8 cellular contexts compared by ENCODE assay signal in the genomic region with DNA sequence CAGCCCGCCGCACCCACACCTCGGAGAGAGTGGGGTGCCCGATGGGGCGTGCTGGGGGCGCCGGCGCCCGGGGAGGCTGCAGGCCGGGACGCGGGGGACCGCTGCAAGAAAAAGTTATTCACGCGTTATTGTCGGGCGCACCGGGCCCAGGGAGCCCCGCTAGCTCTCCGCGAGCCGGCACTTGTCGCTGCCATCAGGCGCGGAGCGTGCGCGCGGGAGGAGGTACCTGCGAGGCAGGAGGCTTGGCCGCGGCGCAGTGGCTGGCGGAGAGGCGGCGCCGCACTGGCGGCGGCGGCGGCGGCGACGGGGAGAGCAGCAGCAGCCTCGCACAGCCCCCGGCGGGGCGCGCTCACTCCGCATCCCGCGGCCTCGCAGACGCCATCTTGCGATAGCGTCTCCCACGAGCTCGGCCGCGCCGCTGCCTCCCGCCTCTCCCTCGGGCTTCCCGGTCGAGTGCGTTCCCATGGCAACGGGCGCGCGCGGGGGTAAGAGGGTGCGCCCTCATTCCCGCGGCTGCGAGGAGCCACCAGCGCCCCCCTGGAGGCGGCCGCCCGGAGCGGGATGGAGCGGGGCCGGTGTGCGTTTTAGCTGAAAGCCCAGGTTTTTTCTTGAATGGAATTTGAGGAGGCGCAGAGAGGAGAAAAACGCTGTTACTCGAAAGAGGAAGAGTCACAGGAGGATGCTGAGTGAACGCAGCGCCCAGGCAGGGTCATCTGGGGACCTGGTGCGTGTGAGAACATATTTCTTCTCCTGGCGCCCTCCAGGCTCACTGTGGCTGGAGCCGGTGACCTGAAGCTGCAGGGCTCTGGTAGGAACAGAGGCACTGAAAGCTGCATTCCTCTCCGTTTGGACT. TPM values are rescaled to one million over a fixed set of nuclear protein-coding genes. Genes with fewer than 3 reads are reported as not detected.
A peak's percentile ranks its signal among the peaks of the same experiment; 100 is the strongest.
DNase-seq lines count a peak whose midpoint lies in the region; ATAC-seq and TF ChIP-seq lines count a peak whose summit lies in the region.

A gene with protein sequence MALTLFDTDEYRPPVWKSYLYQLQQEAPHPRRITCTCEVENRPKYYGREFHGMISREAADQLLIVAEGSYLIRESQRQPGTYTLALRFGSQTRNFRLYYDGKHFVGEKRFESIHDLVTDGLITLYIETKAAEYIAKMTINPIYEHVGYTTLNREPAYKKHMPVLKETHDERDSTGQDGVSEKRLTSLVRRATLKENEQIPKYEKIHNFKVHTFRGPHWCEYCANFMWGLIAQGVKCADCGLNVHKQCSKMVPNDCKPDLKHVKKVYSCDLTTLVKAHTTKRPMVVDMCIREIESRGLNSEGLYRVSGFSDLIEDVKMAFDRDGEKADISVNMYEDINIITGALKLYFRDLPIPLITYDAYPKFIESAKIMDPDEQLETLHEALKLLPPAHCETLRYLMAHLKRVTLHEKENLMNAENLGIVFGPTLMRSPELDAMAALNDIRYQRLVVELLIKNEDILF (minus strand): TSS at position 402 of the 853 bp plus-strand sequence. CDS start 469 bp downstream, outside the sequence.

- H3K27ac ChIP-seq in SK-N-MC (0 out of 2 replicates have a peak within 1 kb of the TSS, but pooled peaks have one; percentile 33), heart left ventricle (peak within 1 kb of the TSS; percentile 43 to 96 (median 90))

- H3K27me3 Mint-ChIP-seq in Caco-2 (ENCODE audit: insufficient read depth, unreplicated experiment) (peaks cover 25% of the 10 kb centered on the region), type B pancreatic cell (peaks cover 7% of the 10 kb centered on the region)
- peaks cover 68% of the 10 kb centered on the region for H3K27me3 Mint-ChIP-seq in activated naive CD8-positive, alpha-beta T cell treated with anti-CD3 and anti-CD28 coated beads, Interleukin-2, amount 10 ng/mL, durations not matched to agents 7 days and 5 days

- intact Hi-C loops in Caco-2 (cut with micrococcal nuclease; ENCODE audit: unreplicated experiment): no loop called here
- intact Hi-C loops in heart left ventricle (cut with DNase I): loop anchor here in 1 of 10 donors (10.0 kb wide), 1 partner anchor 160 kb away; a partner anchor contains a TSS
- intact Hi-C loops in posterior cingulate gyrus (cut with DNase I): no loop called here

- H3K9ac ChIP-seq in SK-N-MC (ENCODE audit: insufficient read length): peak within 1 kb of the TSS; percentile 75

- H3K4me3 Mint-ChIP-seq in Caco-2 (ENCODE audit: unreplicated experiment): peak within 1 kb of the TSS; percentile 72
- H3K4me3 Mint-ChIP-seq in activated naive CD8-positive, alpha-beta T cell treated with anti-CD3 and anti-CD28 coated beads, Interleukin-2, amount 10 ng/mL, durations not matched to agents 7 days and 5 days: peak within 1 kb of the TSS; percentile 84
- peak within 1 kb of the TSS; percentile 97 for H3K4me3 Mint-ChIP-seq in type B pancreatic cell

- 0 to 1% (median 0%) methylated on average over 9 to 92 of the region's 92 CpGs for WGBS in heart left ventricle, 4 donors

- H3K9me3 Mint-ChIP-seq in Caco-2 (ENCODE audit: unreplicated experiment) (no peaks in the 10 kb centered on the region), type B pancreatic cell (no peaks in the 10 kb centered on the region)
- H3K9me3 Mint-ChIP-seq in activated naive CD8-positive, alpha-beta T cell treated with anti-CD3 and anti-CD28 coated beads, Interleukin-2, amount 10 ng/mL, durations not matched to agents 7 days and 5 days: no peaks in the 10 kb centered on the region

- peak within 1 kb of the TSS; percentile 57 for H3K4me3 ChIP-seq in Caco-2 (ENCODE audit: low read depth, low read length)
- peak within 1 kb of the TSS; percentile 61 for H3K4me3 ChIP-seq in Jurkat, Clone E6-1 (ENCODE audit: low read length)
- peak within 1 kb of the TSS; percentile 94 for H3K4me3 ChIP-seq in SK-N-MC
- H3K4me3 ChIP-seq in heart left ventricle: peak within 1 kb of the TSS; percentile 64 to 92 (median 86)

- POLR2A ChIA-PET in Caco-2 (lab: Charles Lee): interaction anchor here (0.6 kb wide), 1 partner anchor 30 kb away, joined by 7 read pairs; no protein-coding TSS in a partner anchor
- POLR2A ChIA-PET in activated naive CD8-positive, alpha-beta T cell treated with anti-CD3 and anti-CD28 coated beads, Interleukin-2, amount 10 ng/mL, durations not matched to agents 7 days and 5 days (lab: Charles Lee): interaction anchor here (1.4 kb wide), 1 partner anchor 234 kb away, joined by 3 read pairs; no protein-coding TSS in a partner anchor

- ATAC-seq in GM21447 (IDR thresholded peaks at IDR 0.05; ENCODE audit: unreplicated experiment) (peak; percentile 63), heart left ventricle (peak; percentile 47 to 90 (median 80))
- ATAC-seq in activated naive CD8-positive, alpha-beta T cell treated with anti-CD3 and anti-CD28 coated beads, Interleukin-2, amount 10 ng/mL, durations not matched to agents 7 days and 5 days (ENCODE audit: low read depth): peak; percentile 85

- H3K36me3 Mint-ChIP-seq in Caco-2 (ENCODE audit: insufficient read depth, unreplicated experiment): no peaks in the 10 kb centered on the region
- H3K36me3 Mint-ChIP-seq in activated naive CD8-positive, alpha-beta T cell treated with anti-CD3 and anti-CD28 coated beads, Interleukin-2, amount 10 ng/mL, durations not matched to agents 7 days and 5 days: no peaks in the 10 kb centered on the region
- H3K36me3 Mint-ChIP-seq in type B pancreatic cell: no peaks in the 10 kb centered on the region

- H3K36me3 ChIP-seq in Caco-2 (ENCODE audit: control insufficient read depth, insufficient read depth, low read length) (no peaks in the 10 kb centered on the region), SK-N-MC (ENCODE audit: insufficient read depth, low read length) (no peaks in the 10 kb centered on the region), heart left ventricle (no peaks in the 10 kb centered on the region)

- H3K27ac Mint-ChIP-seq in Caco-2 (ENCODE audit: unreplicated experiment) (no peak within 1 kb of the TSS), type B pancreatic cell (peak within 1 kb of the TSS; percentile 89)
- H3K27ac Mint-ChIP-seq in activated naive CD8-positive, alpha-beta T cell treated with anti-CD3 and anti-CD28 coated beads, Interleukin-2, amount 10 ng/mL, durations not matched to agents 7 days and 5 days: no peak within 1 kb of the TSS

- H3K9me3 ChIP-seq in Caco-2: no peaks in the 10 kb centered on the region
- no peaks in the 10 kb centered on the region for H3K9me3 ChIP-seq in SK-N-MC (ENCODE audit: low read depth, low read length)
- H3K9me3 ChIP-seq in heart left ventricle: no peaks in the 10 kb centered on the region

- H3K27me3 ChIP-seq in Caco-2 (replicated peaks; ENCODE audit: control insufficient read depth, insufficient read depth, low read length) (no peaks in the 10 kb centered on the region; the same call in 1 of the 2 replicates), heart left ventricle (peaks cover 0 to 42% (median 0%) of the 10 kb centered on the region in 9 donors)

- DNase-seq in Caco-2: peak; percentile 76
- DNase-seq in Jurkat, Clone E6-1 (ENCODE audit: low read depth, low spot score): peak; percentile 78
- no peak for DNase-seq in SK-N-MC (ENCODE audit: low read depth, low spot score)
- DNase-seq in activated naive CD8-positive, alpha-beta T cell treated with anti-CD3 and anti-CD28 coated beads, Interleukin-2, amount 10 ng/mL, durations not matched to agents 7 days and 5 days: peak; percentile 74
- DNase-seq in heart left ventricle: peak; percentile 87 to 93 (median 89)
- peak; percentile 75 to 98 (median 85) for DNase-seq in posterior cingulate gyrus
- DNase-seq in type B pancreatic cell (ENCODE audit: extremely low spot score, unreplicated experiment): peak; percentile 88

- H3K4me1 Mint-ChIP-seq in Caco-2 (ENCODE audit: low read depth, unreplicated experiment) (peaks cover 5% of the 10 kb centered on the region), type B pancreatic cell (ENCODE audit: unreplicated experiment) (peaks cover 28% of the 10 kb centered on the region)
- H3K4me1 Mint-ChIP-seq in activated naive CD8-positive, alpha-beta T cell treated with anti-CD3 and anti-CD28 coated beads, Interleukin-2, amount 10 ng/mL, durations not matched to agents 7 days and 5 days: peaks cover 5% of the 10 kb centered on the region

- CTCF ChIA-PET in Caco-2 (lab: Charles Lee): interaction anchor here (0.7 to 1.6 kb wide), 3 partner anchors 26 to 256 kb away, joined by 4 to 6 read pairs (median 6); no protein-coding TSS in a partner anchor

- TF ChIP-seq CTCF in Caco-2 (IDR thresholded peaks at IDR 0.05; ENCODE audit: insufficient read depth in 1 of 2, low read depth in 1 of 2, low read length in 1 of 2, severe bottlenecking in 1 of 2, unreplicated experiment in 1 of 2) (peak; percentile 17 to 35), heart left ventricle (IDR thresholded peaks at IDR 0.05) (peak in 5 of 12 donors; percentile 16 to 44 (median 24)), type B pancreatic cell (conservative IDR thresholded peaks at IDR 0.05) (no peak)

- H3K4me1 ChIP-seq in Caco-2 (no peaks in the 10 kb centered on the region), heart left ventricle (peaks cover 0 to 60% (median 24%) of the 10 kb centered on the region in 12 donors)

- TF ChIP-seq POLR2A in heart left ventricle (IDR thresholded peaks at IDR 0.05): peak in 1 of 2 donors; percentile 61

- no TSS peak for BruUV-seq in Caco-2 (replicated peaks; lab: Mats Ljungman, UMichigan)

RNA-seq across cellular contexts. Expression of the gene that starts here (rescaled TPM):
- total RNA-seq in Caco-2 (2022) (0.41 and 1.2 TPM in 2 replicates), heart left ventricle (10 to 100 TPM in 8 of 9 donors, 1 to 10 TPM in 1; 8.6 to 24.3 (median 19.3) TPM), type B pancreatic cell (ENCODE audit: low replicate concordance) (11.6 and 24.0 TPM in 2 replicates)
- 15.9 TPM for polyA plus RNA-seq in Jurkat, Clone E6-1 (2012; ENCODE audit: insufficient read depth, insufficient read length)
- 1 to 10 TPM; 3.5 to 3.7 TPM for total RNA-seq in activated naive CD8-positive, alpha-beta T cell treated with anti-CD3 and anti-CD28 coated beads, Interleukin-2, amount 10 ng/mL, durations not matched to agents 7 days and 5 days
- 10 to 100 TPM in 1 of 2 donors, 1 to 10 TPM in 1; 6.9 to 10.2 TPM for polyA plus RNA-seq in heart left ventricle
